1 cellular context compared by ENCODE assay signal in the genomic region with DNA sequence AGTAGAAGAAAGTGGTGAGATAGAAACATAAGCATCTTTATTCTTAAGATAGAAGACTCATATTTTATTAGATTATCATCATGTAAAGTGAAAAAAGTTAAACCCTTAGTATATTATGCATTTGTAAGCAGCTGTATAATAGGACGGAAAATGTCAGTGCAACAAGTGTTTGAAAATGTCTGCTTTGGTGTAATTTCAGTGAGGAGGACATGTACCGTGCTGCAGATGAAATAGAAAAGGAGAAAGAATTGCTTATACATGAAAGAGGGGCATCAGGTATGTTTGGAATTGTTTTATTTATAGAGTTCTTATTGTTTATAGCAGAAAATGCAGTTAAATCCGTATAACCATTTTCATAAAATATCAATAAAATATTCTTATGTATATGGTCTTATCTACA.
TF ChIP-seq lines count a peak whose summit lies in the region.

No MANE protein-coding gene starts in this region.

TF ChIP-seq in GM12891, 5 proteins besides CTCF, POLR2A, EP300 and RAD21 (continued from another document):
- TF ChIP-seq PAX5 (IDR thresholded peaks at IDR 0.05; ENCODE audit: insufficient read depth, low read length, severe bottlenecking) (no peak), SPI1 (IDR thresholded peaks at IDR 0.05; ENCODE audit: low read depth, low read length) (no peak), POU2F2 (IDR thresholded peaks at IDR 0.05; ENCODE audit: low read depth, low read length) (no peak), TAF1 (IDR thresholded peaks at IDR 0.05; ENCODE audit: low read depth, low read length) (no peak)
